Comparison of ENCODE assay signal across 14 cellular contexts in the genomic region with DNA sequence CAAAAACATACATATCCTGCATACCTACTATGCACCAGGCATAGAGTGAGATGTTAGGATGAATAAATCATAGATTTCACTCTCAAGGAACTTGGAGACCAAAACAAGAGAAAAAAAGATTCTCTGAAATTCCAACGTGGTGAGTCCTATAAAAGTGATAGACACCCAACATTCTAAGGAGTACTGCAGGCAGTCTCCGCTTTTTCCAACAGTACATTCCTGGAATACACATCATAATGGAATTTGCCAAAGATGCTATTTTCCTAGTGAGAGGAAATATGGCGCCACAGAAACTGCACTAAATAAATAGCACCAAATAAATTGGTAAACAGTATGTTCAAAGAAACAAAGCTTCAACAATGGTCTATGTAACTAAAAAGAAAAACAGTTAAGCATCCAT. TPM values are rescaled to one million over a fixed set of nuclear protein-coding genes. Genes with fewer than 3 reads are reported as not detected.
DNase-seq lines count a peak whose midpoint lies in the region; ATAC-seq, FAIRE-seq and TF ChIP-seq lines count a peak whose summit lies in the region.
"Had no signal": no experiment of that assay in that cellular context is flagged by ENCODE, and none has a peak within 500 bp of the region (broad histone marks: within the 10 kb centered on the region; RNA-seq: fewer than 3 reads in every experiment).

No MANE protein-coding gene starts in this region.

- FAIRE-seq in A549 (lab: Jason Lieb, UNC) (no peak), GM12892 (lab: Jason Lieb, UNC) (peak; percentile 48)

- peaks cover 88% of the 10 kb centered on the region for H3K4me1 Mint-ChIP-seq in activated CD4-positive, alpha-beta memory T cell treated with anti-CD3 and anti-CD28 coated beads, Interleukin-2, amount 10 ng/mL, durations not matched to agents 7 days and 5 days

- H3K4me2 ChIP-seq in A549 = peak overlapping the region; percentile 90

- ATAC-seq in A549 = peak; percentile 94
- no peak for ATAC-seq in HG03045 (IDR thresholded peaks at IDR 0.05; ENCODE audit: unreplicated experiment)

- TF ChIP-seq POLR2A in A549 (IDR thresholded peaks at IDR 0.05; ENCODE audit: low read length) (no peak), GM12892 (IDR thresholded peaks at IDR 0.05; ENCODE audit: low read depth, low read length) (no peak)

- peaks cover 95% of the 10 kb centered on the region for H3K36me3 Mint-ChIP-seq in activated CD4-positive, alpha-beta memory T cell treated with anti-CD3 and anti-CD28 coated beads, Interleukin-2, amount 10 ng/mL, durations not matched to agents 7 days and 5 days (ENCODE audit: low read depth)

- H3K4me1 ChIP-seq in A549 = peaks cover 54% of the 10 kb centered on the region

- H3K4me3 Mint-ChIP-seq in activated CD4-positive, alpha-beta memory T cell treated with anti-CD3 and anti-CD28 coated beads, Interleukin-2, amount 10 ng/mL, durations not matched to agents 7 days and 5 days = no peak overlapping the region

- H3K4me3 ChIP-seq in A549 = no peak overlapping the region
- H3K4me3 ChIP-seq in fibroblast of villous mesenchyme (ENCODE audit: low read depth, low read length) = no peak overlapping the region
- H3K4me3 ChIP-seq: thoracic aorta had no signal

- peak; percentile 32 to 56 for DNase-seq in A549 (ENCODE audit: low read depth in 1 of 2, low spot score in 1 of 2)
- no peak for DNase-seq in GM12892 (ENCODE audit: insufficient read length)
- DNase-seq in activated CD4-positive, alpha-beta memory T cell treated with anti-CD3 and anti-CD28 coated beads, Interleukin-2, amount 10 ng/mL, durations not matched to agents 7 days and 5 days = no peak
- DNase-seq in fibroblast of villous mesenchyme (ENCODE audit: low read depth) = peak; percentile 42
- no peak for DNase-seq in NCI-H146 (lab: John Stamatoyannopoulos, UW)
- no peak for DNase-seq in inferior parietal cortex (ENCODE audit: extremely low spot score)
- DNase-seq in NOMO-1 treated with dmso at 0.1 percent for 144 hours (lab: John Stamatoyannopoulos, UW; ENCODE audit: unreplicated experiment) = no peak
- DNase-seq: aorta; Caco-2; glutamatergic neuron; stimulated activated CD4-positive, alpha-beta T cell treated with anti-CD3 and anti-CD28 coated beads, Interleukin-4, amount 100 ng/mL, for 1 hour had no signal

- TF ChIP-seq EP300 in A549 (IDR thresholded peaks at IDR 0.05) = no peak

- peak overlapping the region; percentile 44 to 48; a peak in 4 of 6 replicates for H3K27ac ChIP-seq in A549
- H3K27ac ChIP-seq: thoracic aorta had no signal

- POLR2A ChIA-PET in A549 (lab: Yijun Ruan, JAX) = no interaction called here
- POLR2A ChIA-PET in activated CD4-positive, alpha-beta memory T cell treated with anti-CD3 and anti-CD28 coated beads, Interleukin-2, amount 10 ng/mL, durations not matched to agents 7 days and 5 days (lab: Charles Lee) = interaction anchor here (0.7 to 1.2 kb wide), 2 partner anchors 9 to 48 kb away, joined by 3 read pairs; no protein-coding TSS in a partner anchor

- WGBS in A549 (ENCODE audit: missing lambda C conversion rate) = 2% methylated on average over 3 of the region's 3 CpGs

- H3K27ac Mint-ChIP-seq in activated CD4-positive, alpha-beta memory T cell treated with anti-CD3 and anti-CD28 coated beads, Interleukin-2, amount 10 ng/mL, durations not matched to agents 7 days and 5 days = peak overlapping the region; percentile 74

- H3K9me3 ChIP-seq in A549 = no peaks in the 10 kb centered on the region
- H3K9me3 ChIP-seq: Caco-2, thoracic aorta had no signal

- CTCF ChIA-PET in A549 (lab: Yijun Ruan, JAX) = interaction anchor here (1.6 kb wide), 1 partner anchor 166 kb away, joined by 4 read pairs; no protein-coding TSS in a partner anchor
- CTCF ChIA-PET in activated CD4-positive, alpha-beta memory T cell treated with anti-CD3 and anti-CD28 coated beads, Interleukin-2, amount 10 ng/mL, durations not matched to agents 7 days and 5 days (lab: Charles Lee) = interaction anchor here (0.8 to 1.7 kb wide), 3 partner anchors 50 to 80 kb away, joined by 3 to 5 read pairs (median 3); no protein-coding TSS in a partner anchor

- no peak for TF ChIP-seq RAD21 in A549 (conservative IDR thresholded peaks at IDR 0.05 in 1 of 2, IDR thresholded peaks at IDR 0.05 in 1 of 2)

- peaks cover 14% of the 10 kb centered on the region for H3K9me3 Mint-ChIP-seq in activated CD4-positive, alpha-beta memory T cell treated with anti-CD3 and anti-CD28 coated beads, Interleukin-2, amount 10 ng/mL, durations not matched to agents 7 days and 5 days

- TF ChIP-seq CTCF in A549 (IDR thresholded peaks at IDR 0.05) (no peak), fibroblast of villous mesenchyme (IDR thresholded peaks at IDR 0.05; ENCODE audit: insufficient read depth, low read depth, low read length) (no peak)

- no peaks in the 10 kb centered on the region for H3K27me3 Mint-ChIP-seq in activated CD4-positive, alpha-beta memory T cell treated with anti-CD3 and anti-CD28 coated beads, Interleukin-2, amount 10 ng/mL, durations not matched to agents 7 days and 5 days
- H3K27me3 Mint-ChIP-seq: naive B cell had no signal

TF ChIP-seq in A549, 52 proteins besides CTCF, POLR2A, EP300 and RAD21 (continues in another document):
- peak; percentile 27 for TF ChIP-seq MAFK (IDR thresholded peaks at IDR 0.05; ENCODE audit: partially characterized antibody)
- no peak for TF ChIP-seq FOXS1 (CRISPR knock-in tag; IDR thresholded peaks at IDR 0.05)
- no peak for TF ChIP-seq CBX8 (IDR thresholded peaks at IDR 0.05)
- no peak for TF ChIP-seq CHD2 (IDR thresholded peaks at IDR 0.05; ENCODE audit: low read length, partially characterized antibody)
- TF ChIP-seq, protein P1, sequence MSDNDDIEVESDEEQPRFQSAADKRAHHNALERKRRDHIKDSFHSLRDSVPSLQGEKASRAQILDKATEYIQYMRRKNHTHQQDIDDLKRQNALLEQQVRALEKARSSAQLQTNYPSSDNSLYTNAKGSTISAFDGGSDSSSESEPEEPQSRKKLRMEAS (IDR thresholded peaks at IDR 0.05) = 0 out of 2 replicates have a peak, but pooled peaks have one; percentile 25
- no peak for TF ChIP-seq TP53 (CRISPR knock-in tag; IDR thresholded peaks at IDR 0.05)
- TF ChIP-seq MYC (IDR thresholded peaks at IDR 0.05; ENCODE audit: borderline replicate concordance, low read length) = no peak
- TF ChIP-seq, protein P2, sequence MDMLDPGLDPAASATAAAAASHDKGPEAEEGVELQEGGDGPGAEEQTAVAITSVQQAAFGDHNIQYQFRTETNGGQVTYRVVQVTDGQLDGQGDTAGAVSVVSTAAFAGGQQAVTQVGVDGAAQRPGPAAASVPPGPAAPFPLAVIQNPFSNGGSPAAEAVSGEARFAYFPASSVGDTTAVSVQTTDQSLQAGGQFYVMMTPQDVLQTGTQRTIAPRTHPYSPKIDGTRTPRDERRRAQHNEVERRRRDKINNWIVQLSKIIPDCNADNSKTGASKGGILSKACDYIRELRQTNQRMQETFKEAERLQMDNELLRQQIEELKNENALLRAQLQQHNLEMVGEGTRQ (IDR thresholded peaks at IDR 0.05) = no peak
- TF ChIP-seq ZC3H11A (IDR thresholded peaks at IDR 0.05) = no peak
- no peak for TF ChIP-seq NPAS2 (CRISPR knock-in tag; IDR thresholded peaks at IDR 0.05; ENCODE audit: borderline replicate concordance)
- no peak for TF ChIP-seq BHLHE40 (IDR thresholded peaks at IDR 0.05; ENCODE audit: low read depth, low read length)
- no peak for TF ChIP-seq RFX5 (IDR thresholded peaks at IDR 0.05)
- peak; percentile 30; the same call in 1 of the 2 replicates for TF ChIP-seq JUNB (IDR thresholded peaks at IDR 0.05)
- TF ChIP-seq FOSL2 (IDR thresholded peaks at IDR 0.05) = no peak
- TF ChIP-seq FOSL2 (CRISPR knock-in tag; IDR thresholded peaks at IDR 0.05) = peak; percentile 68
- TF ChIP-seq CBX2 (IDR thresholded peaks at IDR 0.05; ENCODE audit: borderline replicate concordance, low read depth) = no peak
- TF ChIP-seq, protein P3, sequence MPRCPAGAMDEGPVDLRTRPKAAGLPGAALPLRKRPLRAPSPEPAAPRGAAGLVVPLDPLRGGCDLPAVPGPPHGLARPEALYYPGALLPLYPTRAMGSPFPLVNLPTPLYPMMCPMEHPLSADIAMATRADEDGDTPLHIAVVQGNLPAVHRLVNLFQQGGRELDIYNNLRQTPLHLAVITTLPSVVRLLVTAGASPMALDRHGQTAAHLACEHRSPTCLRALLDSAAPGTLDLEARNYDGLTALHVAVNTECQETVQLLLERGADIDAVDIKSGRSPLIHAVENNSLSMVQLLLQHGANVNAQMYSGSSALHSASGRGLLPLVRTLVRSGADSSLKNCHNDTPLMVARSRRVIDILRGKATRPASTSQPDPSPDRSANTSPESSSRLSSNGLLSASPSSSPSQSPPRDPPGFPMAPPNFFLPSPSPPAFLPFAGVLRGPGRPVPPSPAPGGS (IDR thresholded peaks at IDR 0.05) = no peak
- TF ChIP-seq KDM1A (IDR thresholded peaks at IDR 0.05; ENCODE audit: low read depth) = no peak
- TF ChIP-seq KDM5A (IDR thresholded peaks at IDR 0.05) = no peak
- TF ChIP-seq GATA3 (IDR thresholded peaks at IDR 0.05; ENCODE audit: borderline replicate concordance) = peak; percentile 47; the same call in 1 of the 2 replicates
- no peak for TF ChIP-seq EHMT2 (IDR thresholded peaks at IDR 0.05; ENCODE audit: low read depth)
- TF ChIP-seq FOSB (CRISPR knock-in tag; IDR thresholded peaks at IDR 0.05) = no peak
- TF ChIP-seq RCOR1 (IDR thresholded peaks at IDR 0.05; ENCODE audit: low read depth, low read length) = no peak
- no peak for TF ChIP-seq ZSCAN20 (CRISPR knock-in tag; IDR thresholded peaks at IDR 0.05)

RNA-seq across cellular contexts. Expression of a gene that starts 6.0 kb away (rescaled TPM):
- 432 and 458 TPM in 2 replicates for polyA plus RNA-seq in A549 (2011; rRNA removed)
- 66.4 and 75.8 TPM in 2 replicates for polyA plus RNA-seq in A549 (2012; cell fraction: cytosol; rRNA removed)
- polyA plus RNA-seq in A549 (2012; cell fraction: nucleus; rRNA removed) = 17.6 and 18.7 TPM in 2 replicates
- polyA plus RNA-seq in A549 (2017; fragmentation: RNase III; extraction: RNeasy Plus Mini Kit Qiagen cat#74134 plus additional on column Dnase treatment) = 197 to 215 TPM (median 199 TPM) in 3 replicates
- polyA minus RNA-seq in A549 (2011; rRNA and poly(A)+ RNA removed) = 159 and 220 TPM in 2 replicates
- 128 TPM for polyA plus RNA-seq in GM12892 (2012; ENCODE audit: missing spikeins)
- 100 to 1,000 TPM; 331 to 343 TPM for total RNA-seq in activated CD4-positive, alpha-beta memory T cell treated with anti-CD3 and anti-CD28 coated beads, Interleukin-2, amount 10 ng/mL, durations not matched to agents 7 days and 5 days
- total RNA-seq in fibroblast of villous mesenchyme = 61.2 and 89.8 TPM in 2 replicates

Comparison
In these comparisons a context has a peak if more than half of its experiments do, and no peak if none do; other contexts are left out.
1. DNase-seq: peak in A549 (2 of 2) and fibroblast of villous mesenchyme (single experiment); none in GM12892 (single experiment), activated CD4-positive, alpha-beta memory T cell treated with anti-CD3 and anti-CD28 coated beads, Interleukin-2, amount 10 ng/mL, durations not matched to agents 7 days and 5 days (single experiment), NCI-H146 (single experiment), inferior parietal cortex (single experiment) and NOMO-1 treated with dmso at 0.1 percent for 144 hours (single experiment).